In the genomic region with DNA sequence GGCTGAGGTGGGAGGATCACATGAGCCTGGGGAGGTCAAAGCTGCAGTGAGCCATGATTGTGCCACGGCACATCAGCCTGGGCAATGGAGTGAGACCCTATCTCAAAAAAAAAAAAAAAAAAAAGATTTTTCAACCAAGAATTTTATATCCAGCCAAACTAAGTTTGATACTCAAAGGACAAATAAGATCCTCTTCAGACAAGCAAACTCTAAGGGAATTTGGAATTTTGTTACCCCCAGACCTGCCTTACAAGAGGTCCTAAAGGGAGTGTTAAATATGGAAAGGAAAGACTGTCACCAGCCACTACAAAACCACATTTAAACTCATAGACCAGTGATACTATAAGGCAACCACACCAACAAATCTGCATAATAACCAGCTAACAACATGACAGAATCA, we compare ENCODE assay signal across 35 cellular contexts.
"Had no signal": no experiment of that assay in that cellular context is flagged by ENCODE, and none has a peak within 500 bp of the region (broad histone marks: within the 10 kb centered on the region; RNA-seq: fewer than 3 reads in every experiment).

No MANE protein-coding gene starts in this region.

- H3K27me3 ChIP-seq: MG63 had no signal

- DNase-seq: Karpas-422, MG63, MM.1S, MV-4-11, NCI-H1048, NCI-H1092, NCI-H1092 treated with DMSO at 0.1 percent for 48 hours, NCI-H1105, NCI-H1105 treated with DMSO at 0.1 percent for 48 hours, NCI-H1417, NCI-H1417 treated with DMSO at 0.1 percent for 48 hours, NCI-H1436, NCI-H1436 treated with DMSO at 0.1 percent for 48 hours, NCI-H146, NCI-H1694, NCI-H1694 treated with DMSO at 0.1 percent for 48 hours, NCI-H187, NCI-H187 treated with DMSO at 0.1 percent for 48 hours, NCI-H1930, NCI-H2029, NCI-H2029 treated with DMSO at 0.1 percent for 48 hours, NCI-H2081, NCI-H2081 treated with DMSO at 0.1 percent for 48 hours, NCI-H2107, NCI-H2171, NCI-H2171 treated with DMSO at 0.1 percent for 48 hours, NCI-H2227 treated with DMSO at 0.1 percent for 48 hours, NCI-H226, NCI-H345, NCI-H446, NCI-H446 treated with DMSO at 0.1 percent for 48 hours, NCI-H510A, NCI-H510A treated with DMSO at 0.1 percent for 48 hours, NCI-H524, NCI-H524 treated with DMSO at 0.1 percent for 48 hours had no signal

- H3K4me3 ChIP-seq: MG63 had no signal

- H3K36me3 ChIP-seq: MG63 had no signal
